ENCODE assay signal across 7 cellular contexts in genomic region chr15:57705746-57706404, GRCh38. TPM values are rescaled to one million over a fixed set of nuclear protein-coding genes. Genes with fewer than 3 reads are reported as not detected.
DNase-seq lines count a peak whose midpoint lies in the region; ATAC-seq and TF ChIP-seq lines count a peak whose summit lies in the region.

No MANE protein-coding gene starts in this region.

- H3K4me1 ChIP-seq in iPS-18a (ENCODE audit: control insufficient read depth, low read depth, low read length) = peaks cover 4% of the 10 kb centered on the region

- peaks cover 49% of the 10 kb centered on the region for H3K27me3 ChIP-seq in iPS-18a (ENCODE audit: control insufficient read depth, insufficient read depth, low read length)

- CTCF ChIA-PET in GM10248 (lab: Yijun Ruan, JAX) = interaction anchor here (1.0 to 3.3 kb wide), 7 partner anchors 9 to 365 kb away, joined by 3 to 28 read pairs (median 3); no protein-coding TSS in a partner anchor

- H3K4me3 ChIP-seq in iPS-18a (ENCODE audit: low read length) = peak overlapping the region; percentile 77

- peaks cover 20% of the 10 kb centered on the region for H3K36me3 ChIP-seq in iPS-18a (ENCODE audit: control insufficient read depth, low read depth, low read length)

- H3K36me3 Mint-ChIP-seq in activated T-helper 17 cell treated with anti-CD3 and anti-CD28 coated beads, Interleukin-2, amount 50 U/mL, for 72 hours (ENCODE audit: low read depth) = peaks cover 39% of the 10 kb centered on the region
- peaks cover 8 to 17% of the 10 kb centered on the region in 2 donors for H3K36me3 Mint-ChIP-seq in stimulated activated naive B cell treated with anti-CD40 and anti-IgM and Interleukin-4, amounts not matched to agents 10 μg/mL and 1 μg/mL and 100 μg/mL, for 72 hours

- H3K27ac Mint-ChIP-seq in activated T-helper 17 cell treated with anti-CD3 and anti-CD28 coated beads, Interleukin-2, amount 50 U/mL, for 72 hours = peak overlapping the region; percentile 92
- peak overlapping the region; percentile 96 for H3K27ac Mint-ChIP-seq in stimulated activated naive B cell treated with anti-CD40 and anti-IgM and Interleukin-4, amounts not matched to agents 10 μg/mL and 1 μg/mL and 100 μg/mL, for 72 hours

- peaks cover 5% of the 10 kb centered on the region for H3K9me3 ChIP-seq in iPS-18a (ENCODE audit: control insufficient read depth, low read depth, low read length)

- in situ Hi-C loops in KBM-7 (cut with MboI; ENCODE audit: low pct_unique_long_range_greater_than_20kb, low sequenced_read_pairs) = no loop called here

- DNase-seq in stimulated activated naive B cell treated with anti-CD40 and anti-IgM and Interleukin-4, amounts not matched to agents 10 μg/mL and 1 μg/mL and 100 μg/mL, for 72 hours = no peak
- DNase-seq in DMS153 treated with DMSO at 0.1 percent for 48 hours (lab: John Stamatoyannopoulos, UW; ENCODE audit: unreplicated experiment) = no peak
- no peak for DNase-seq in GM10248 (ENCODE audit: extremely low spot score)
- DNase-seq in KBM-7 = no peak

- H3K27ac ChIP-seq in iPS-18a (ENCODE audit: low read length) = peak overlapping the region; percentile 18

- H3K9me3 Mint-ChIP-seq in activated T-helper 17 cell treated with anti-CD3 and anti-CD28 coated beads, Interleukin-2, amount 50 U/mL, for 72 hours = no peaks in the 10 kb centered on the region
- H3K9me3 Mint-ChIP-seq in stimulated activated naive B cell treated with anti-CD40 and anti-IgM and Interleukin-4, amounts not matched to agents 10 μg/mL and 1 μg/mL and 100 μg/mL, for 72 hours = no peaks in the 10 kb centered on the region

- POLR2A ChIA-PET in GM10248 (lab: Yijun Ruan, JAX) = interaction anchor here (0.9 kb wide), 1 partner anchor 16 kb away, joined by 3 read pairs; no protein-coding TSS in a partner anchor

- no peak for TF ChIP-seq CTCF in GM10248 (IDR thresholded peaks at IDR 0.05; ENCODE audit: control extremely low read depth, extremely low read depth, low read depth, missing control alignments)

- no peaks in the 10 kb centered on the region for H3K27me3 Mint-ChIP-seq in activated T-helper 17 cell treated with anti-CD3 and anti-CD28 coated beads, Interleukin-2, amount 50 U/mL, for 72 hours
- H3K27me3 Mint-ChIP-seq in stimulated activated naive B cell treated with anti-CD40 and anti-IgM and Interleukin-4, amounts not matched to agents 10 μg/mL and 1 μg/mL and 100 μg/mL, for 72 hours = peaks cover 8 to 12% of the 10 kb centered on the region in 2 donors

- ATAC-seq in HG03521 (IDR thresholded peaks at IDR 0.05; ENCODE audit: unreplicated experiment) = peak; percentile 6
- peak; percentile 1 for ATAC-seq in activated T-helper 17 cell treated with anti-CD3 and anti-CD28 coated beads, Interleukin-2, amount 50 U/mL, for 72 hours (replicated peaks)
- peak; percentile 2 to 3 for ATAC-seq in stimulated activated naive B cell treated with anti-CD40 and anti-IgM and Interleukin-4, amounts not matched to agents 10 μg/mL and 1 μg/mL and 100 μg/mL, for 72 hours (replicated peaks)

- peaks cover 44% of the 10 kb centered on the region for H3K4me1 Mint-ChIP-seq in activated T-helper 17 cell treated with anti-CD3 and anti-CD28 coated beads, Interleukin-2, amount 50 U/mL, for 72 hours
- H3K4me1 Mint-ChIP-seq in stimulated activated naive B cell treated with anti-CD40 and anti-IgM and Interleukin-4, amounts not matched to agents 10 μg/mL and 1 μg/mL and 100 μg/mL, for 72 hours = peaks cover 16 to 38% of the 10 kb centered on the region in 2 donors

- H3K9ac ChIP-seq in iPS-18a (ENCODE audit: low read length) = peak overlapping the region; percentile 96

- peak overlapping the region; percentile 95 for H3K4me3 Mint-ChIP-seq in activated T-helper 17 cell treated with anti-CD3 and anti-CD28 coated beads, Interleukin-2, amount 50 U/mL, for 72 hours
- H3K4me3 Mint-ChIP-seq in stimulated activated naive B cell treated with anti-CD40 and anti-IgM and Interleukin-4, amounts not matched to agents 10 μg/mL and 1 μg/mL and 100 μg/mL, for 72 hours = peak overlapping the region; percentile 81 to 87

RNA-seq across cellular contexts. Expression of gene POLR2M, which starts 0.6 kb away (rescaled TPM):
- 10 to 100 TPM; 68.1 to 69.7 TPM for total RNA-seq in activated T-helper 17 cell treated with anti-CD3 and anti-CD28 coated beads, Interleukin-2, amount 50 U/mL, for 72 hours
